ENCODE assay signal across 8 cellular contexts in the genomic region with DNA sequence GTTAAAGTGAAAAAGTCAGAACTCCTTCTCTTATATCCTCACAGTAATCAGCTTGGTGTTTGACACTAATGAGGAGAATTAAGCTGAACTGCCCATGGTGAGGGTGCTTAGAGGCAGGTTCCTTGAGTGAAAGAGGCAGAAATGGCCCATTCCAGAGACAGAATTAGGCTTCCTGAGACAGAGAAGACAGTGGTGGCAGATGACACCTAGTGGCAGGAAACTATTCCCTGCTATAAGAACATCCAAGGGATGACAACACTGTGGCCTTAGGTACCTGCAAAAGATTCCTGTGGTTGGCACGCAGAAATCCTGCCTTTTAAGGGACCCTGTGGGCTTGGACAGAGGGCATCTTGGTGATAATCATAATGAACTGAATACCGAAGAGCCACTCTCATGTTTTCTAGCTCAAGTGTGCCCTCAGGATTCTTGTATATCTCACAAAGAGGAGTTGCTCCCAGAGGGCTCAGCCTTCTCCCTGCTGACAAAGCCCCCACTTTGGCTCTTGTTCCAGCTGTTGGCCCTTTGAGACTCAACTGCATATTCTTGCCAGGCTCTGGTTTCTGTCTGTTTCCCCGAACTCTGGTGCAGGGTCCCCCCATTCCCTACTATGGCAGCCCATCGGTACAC. TPM values are rescaled to one million over a fixed set of nuclear protein-coding genes. Genes with fewer than 3 reads are reported as not detected.
DNase-seq lines count a peak whose midpoint lies in the region; ATAC-seq and TF ChIP-seq lines count a peak whose summit lies in the region.

No MANE protein-coding gene starts in this region.

- peaks cover 38% of the 10 kb centered on the region for H3K27me3 Mint-ChIP-seq in activated T-helper 1 cell treated with anti-CD3 and anti-CD28 coated beads, Interleukin-12 subunit alpha, Interleukin-12 subunit beta, Interleukin-2, Interleukin-4 antibody, amounts not matched to agents 30 ng/mL and 10 ng/mL and 1 ng/mL, durations not matched to agents 14 hours and 24 hours and 36 hours (ENCODE audit: insufficient read depth)

- no peaks in the 10 kb centered on the region for H3K9me2 ChIP-seq in Karpas-422 (replicated peaks; ENCODE audit: insufficient read depth, low read length)
- no peaks in the 10 kb centered on the region for H3K9me2 ChIP-seq in OCI-LY7 (ENCODE audit: insufficient read depth, low read length)

- H3K9me3 ChIP-seq in Karpas-422 (ENCODE audit: low read length) (no peaks in the 10 kb centered on the region), OCI-LY7 (ENCODE audit: low read length) (no peaks in the 10 kb centered on the region), lower lobe of right lung (no peaks in the 10 kb centered on the region)

- H3K9me3 Mint-ChIP-seq in activated naive CD4-positive, alpha-beta T cell treated with anti-CD3 and anti-CD28 coated beads, Interleukin-2, amount 50 U/mL, for 72 hours, result no peaks in the 10 kb centered on the region
- H3K9me3 Mint-ChIP-seq in activated T-helper 1 cell treated with anti-CD3 and anti-CD28 coated beads, Interleukin-12 subunit alpha, Interleukin-12 subunit beta, Interleukin-2, Interleukin-4 antibody, amounts not matched to agents 30 ng/mL and 10 ng/mL and 1 ng/mL, durations not matched to agents 14 hours and 24 hours and 36 hours, result no peaks in the 10 kb centered on the region

- no TSS peak for BruUV-seq in OCI-LY7 (replicated peaks; lab: Mats Ljungman, UMichigan)

- no peaks in the 10 kb centered on the region for H3K27me3 ChIP-seq in Karpas-422 (ENCODE audit: low read length)
- H3K27me3 ChIP-seq in lower lobe of right lung (ENCODE audit: low read depth), result no peaks in the 10 kb centered on the region

- no peaks in the 10 kb centered on the region for H3K36me3 Mint-ChIP-seq in activated naive CD4-positive, alpha-beta T cell treated with anti-CD3 and anti-CD28 coated beads, Interleukin-2, amount 50 U/mL, for 72 hours
- H3K36me3 Mint-ChIP-seq in activated T-helper 1 cell treated with anti-CD3 and anti-CD28 coated beads, Interleukin-12 subunit alpha, Interleukin-12 subunit beta, Interleukin-2, Interleukin-4 antibody, amounts not matched to agents 30 ng/mL and 10 ng/mL and 1 ng/mL, durations not matched to agents 14 hours and 24 hours and 36 hours (ENCODE audit: low read depth), result no peaks in the 10 kb centered on the region

- POLR2A ChIA-PET in OCI-LY7 (lab: Charles Lee), result no interaction called here

- ATAC-seq in activated naive CD4-positive, alpha-beta T cell treated with anti-CD3 and anti-CD28 coated beads, Interleukin-2, amount 50 U/mL, for 72 hours, result peak; percentile 57 to 68
- peak; percentile 43 to 47 for ATAC-seq in lower lobe of right lung
- no peak for ATAC-seq in GM21447 (IDR thresholded peaks at IDR 0.05; ENCODE audit: unreplicated experiment)

- H3K27ac ChIP-seq in Karpas-422 (ENCODE audit: low read length), result no peak overlapping the region
- no peak overlapping the region for H3K27ac ChIP-seq in OCI-LY7 (ENCODE audit: low read depth, low read length, poor library complexity, severe bottlenecking)
- H3K27ac ChIP-seq in lower lobe of right lung, result no peak overlapping the region

- H3K9ac ChIP-seq in Karpas-422 (ENCODE audit: low read length), result no peak overlapping the region

- H3K79me2 ChIP-seq in Karpas-422 (ENCODE audit: low read length), result no peaks in the 10 kb centered on the region
- no peaks in the 10 kb centered on the region for H3K79me2 ChIP-seq in OCI-LY7 (ENCODE audit: insufficient read depth, low read depth, low read length)

- TF ChIP-seq CTCF in OCI-LY7 (conservative IDR thresholded peaks at IDR 0.05; ENCODE audit: low read length), result peak; percentile 81
- peak; percentile 62 for TF ChIP-seq CTCF in lower lobe of right lung (IDR thresholded peaks at IDR 0.05)

- intact Hi-C loops in OCI-LY7 (cut with micrococcal nuclease; ENCODE audit: unreplicated experiment), result loop anchor here (1.0 to 5.0 kb wide), 2 partner anchors 319 to 394 kb away; no protein-coding TSS in a partner anchor
- intact Hi-C loops in lower lobe of right lung (cut with DNase I), result no loop called here
- intact Hi-C loops in activated T-helper 1 cell treated with anti-CD3 and anti-CD28 coated beads, Interleukin-12 subunit alpha, Interleukin-12 subunit beta, Interleukin-2, Interleukin-4 antibody, amounts not matched to agents 30 ng/mL and 10 ng/mL and 1 ng/mL, durations not matched to agents 14 hours and 24 hours and 36 hours (cut with micrococcal nuclease), result loop anchor here (1.0 to 2.0 kb wide), 3 partner anchors 280 to 396 kb away; no protein-coding TSS in a partner anchor

- H4K20me1 ChIP-seq in Karpas-422 (ENCODE audit: insufficient read depth, low read depth, low read length), result no peaks in the 10 kb centered on the region
- no peaks in the 10 kb centered on the region for H4K20me1 ChIP-seq in OCI-LY7 (ENCODE audit: insufficient read depth, low read length)

- no peak for DNase-seq in activated naive CD4-positive, alpha-beta T cell treated with anti-CD3 and anti-CD28 coated beads, Interleukin-2, amount 50 U/mL, for 72 hours (ENCODE audit: low spot score in 2 of 2)
- no peak for DNase-seq in activated naive CD4-positive, alpha-beta T cell (lab: John Stamatoyannopoulos, UW)
- DNase-seq in Karpas-422, result peak; percentile 76
- peak; percentile 54 for DNase-seq in OCI-LY7 (ENCODE audit: low spot score)
- peak; percentile 52 for DNase-seq in dermis blood vessel endothelial cell
- DNase-seq in lower lobe of right lung, result no peak
- no peak for DNase-seq in activated T-helper 1 cell treated with anti-CD3 and anti-CD28 coated beads, Interleukin-12 subunit alpha, Interleukin-12 subunit beta, Interleukin-2, Interleukin-4 antibody, amounts not matched to agents 30 ng/mL and 10 ng/mL and 1 ng/mL, durations not matched to agents 14 hours and 24 hours and 36 hours (ENCODE audit: low spot score)

- H3K4me1 ChIP-seq in Karpas-422 (ENCODE audit: low read length) (no peaks in the 10 kb centered on the region), OCI-LY7 (ENCODE audit: insufficient read depth, low read length, poor library complexity, severe bottlenecking) (no peaks in the 10 kb centered on the region), lower lobe of right lung (no peaks in the 10 kb centered on the region)

- H3K36me3 ChIP-seq in Karpas-422 (ENCODE audit: insufficient read depth, low read length), result no peaks in the 10 kb centered on the region
- H3K36me3 ChIP-seq in OCI-LY7 (ENCODE audit: insufficient read depth, low read length), result no peaks in the 10 kb centered on the region
- no peaks in the 10 kb centered on the region for H3K36me3 ChIP-seq in lower lobe of right lung

- no peaks in the 10 kb centered on the region for H3K4me1 Mint-ChIP-seq in activated T-helper 1 cell treated with anti-CD3 and anti-CD28 coated beads, Interleukin-12 subunit alpha, Interleukin-12 subunit beta, Interleukin-2, Interleukin-4 antibody, amounts not matched to agents 30 ng/mL and 10 ng/mL and 1 ng/mL, durations not matched to agents 14 hours and 24 hours and 36 hours (ENCODE audit: low read depth)

- CTCF ChIA-PET in OCI-LY7 (lab: Charles Lee; ENCODE audit: unreplicated experiment), result no interaction called here

- no peak overlapping the region for H3K27ac Mint-ChIP-seq in activated naive CD4-positive, alpha-beta T cell treated with anti-CD3 and anti-CD28 coated beads, Interleukin-2, amount 50 U/mL, for 72 hours
- no peak overlapping the region for H3K27ac Mint-ChIP-seq in activated T-helper 1 cell treated with anti-CD3 and anti-CD28 coated beads, Interleukin-12 subunit alpha, Interleukin-12 subunit beta, Interleukin-2, Interleukin-4 antibody, amounts not matched to agents 30 ng/mL and 10 ng/mL and 1 ng/mL, durations not matched to agents 14 hours and 24 hours and 36 hours

- no peak overlapping the region for H3K4me3 Mint-ChIP-seq in activated T-helper 1 cell treated with anti-CD3 and anti-CD28 coated beads, Interleukin-12 subunit alpha, Interleukin-12 subunit beta, Interleukin-2, Interleukin-4 antibody, amounts not matched to agents 30 ng/mL and 10 ng/mL and 1 ng/mL, durations not matched to agents 14 hours and 24 hours and 36 hours

- H3K4me2 ChIP-seq in Karpas-422 (ENCODE audit: low read depth, low read length, poor library complexity, severe bottlenecking) (no peak overlapping the region), OCI-LY7 (ENCODE audit: low read length) (no peak overlapping the region)

- H2AFZ ChIP-seq in Karpas-422 (ENCODE audit: low read length) (no peak overlapping the region), OCI-LY7 (ENCODE audit: low read length) (no peak overlapping the region)

- no peak overlapping the region for H3K4me3 ChIP-seq in Karpas-422 (ENCODE audit: low read length)
- H3K4me3 ChIP-seq in OCI-LY7 (ENCODE audit: low read depth, low read length, poor library complexity, severe bottlenecking), result no peak overlapping the region
- H3K4me3 ChIP-seq in lower lobe of right lung, result no peak overlapping the region

RNA-seq across cellular contexts. Expression of a gene that starts 56.0 kb away (rescaled TPM):
- total RNA-seq in activated naive CD4-positive, alpha-beta T cell treated with anti-CD3 and anti-CD28 coated beads, Interleukin-2, amount 50 U/mL, for 72 hours, result not detected
- total RNA-seq in Karpas-422 (2014; rRNA removed; shearing (Covaris generic); ENCODE audit: low replicate concordance), result not detected in 2 replicates
- total RNA-seq in OCI-LY7 (2014; rRNA removed; shearing (Covaris generic)), result not detected in 2 replicates
- not detected in 2 replicates for total RNA-seq in OCI-LY7 (2022)
- under 0.01 TPM in 1 of 2 replicates, not detected in the other for total RNA-seq in dermis blood vessel endothelial cell
- total RNA-seq in lower lobe of right lung, result 0.95 TPM
- total RNA-seq in activated T-helper 1 cell treated with anti-CD3 and anti-CD28 coated beads, Interleukin-12 subunit alpha, Interleukin-12 subunit beta, Interleukin-2, Interleukin-4 antibody, amounts not matched to agents 30 ng/mL and 10 ng/mL and 1 ng/mL, durations not matched to agents 14 hours and 24 hours and 36 hours, result not detected in 2 replicates

Comparison
In these comparisons a context has a peak if more than half of its experiments do, and no peak if none do; other contexts are left out.
1. DNase-seq: peak in Karpas-422 (single experiment), OCI-LY7 (single experiment) and dermis blood vessel endothelial cell (single experiment); none in activated naive CD4-positive, alpha-beta T cell treated with anti-CD3 and anti-CD28 coated beads, Interleukin-2, amount 50 U/mL, for 72 hours (0 of 2), activated naive CD4-positive, alpha-beta T cell (0 of 4), lower lobe of right lung (single experiment) and activated T-helper 1 cell treated with anti-CD3 and anti-CD28 coated beads, Interleukin-12 subunit alpha, Interleukin-12 subunit beta, Interleukin-2, Interleukin-4 antibody, amounts not matched to agents 30 ng/mL and 10 ng/mL and 1 ng/mL, durations not matched to agents 14 hours and 24 hours and 36 hours (single experiment).